In genomic region chr20:3472105-3472504, GRCh38 we compare ENCODE assay signal across 9 cellular contexts. TPM values are rescaled to one million over a fixed set of nuclear protein-coding genes. Genes with fewer than 3 reads are reported as not detected.
DNase-seq lines count a peak whose midpoint lies in the region; ATAC-seq, FAIRE-seq and TF ChIP-seq lines count a peak whose summit lies in the region.
"Had no signal": no experiment of that assay in that cellular context is flagged by ENCODE, and none has a peak within 500 bp of the region (broad histone marks: within the 10 kb centered on the region; RNA-seq: fewer than 3 reads in every experiment).

No MANE protein-coding gene starts in this region.

- ATAC-seq in DND-41 (ENCODE audit: insufficient read depth, low read depth) (no peak), HG02884 (IDR thresholded peaks at IDR 0.05; ENCODE audit: unreplicated experiment) (no peak)

- H3K9ac ChIP-seq in DND-41 (ENCODE audit: low read depth, low read length): peak overlapping the region; percentile 78
- H3K9ac ChIP-seq in parathyroid adenoma: no peak overlapping the region

- H3K4me2 ChIP-seq in DND-41 (ENCODE audit: insufficient read depth, low read length) (peak overlapping the region; percentile 95), PC-9 (peak overlapping the region; percentile 98), parathyroid adenoma (ENCODE audit: low read length) (peak overlapping the region; percentile 64)

- intact Hi-C loops in PC-9 (cut with micrococcal nuclease; ENCODE audit: unreplicated experiment): loop anchor here (10.0 kb wide), 1 partner anchor 247 kb away; no protein-coding TSS in a partner anchor

- no peaks in the 10 kb centered on the region for H3F3A ChIP-seq in PC-9 (ENCODE audit: insufficient read depth, low read depth)

- peaks cover 9% of the 10 kb centered on the region; the same call in 1 of the 2 replicates for H4K20me1 ChIP-seq in DND-41 (ENCODE audit: insufficient read depth, low read length)
- H4K20me1 ChIP-seq in PC-9 (ENCODE audit: insufficient read depth): no peaks in the 10 kb centered on the region; the same call in 1 of the 2 replicates

- POLR2A ChIA-PET in PC-9 (lab: Charles Lee; ENCODE audit: unreplicated experiment): interaction anchor here (0.6 to 0.7 kb wide), 2 partner anchors 43 to 64 kb away, joined by 5 to 10 read pairs; no protein-coding TSS in a partner anchor

- TF ChIP-seq CTCF in DND-41 (IDR thresholded peaks at IDR 0.05; ENCODE audit: borderline replicate concordance, extremely low read depth, low read length, poor library complexity, severe bottlenecking) (no peak), PC-9 (conservative IDR thresholded peaks at IDR 0.05) (no peak), epithelial cell of esophagus (IDR thresholded peaks at IDR 0.05; ENCODE audit: insufficient read depth, low read depth, low read length, missing control alignments) (no peak), parathyroid adenoma (IDR thresholded peaks at IDR 0.05) (no peak), D721Med (IDR thresholded peaks at IDR 0.05; ENCODE audit: insufficient read depth, missing control alignments) (no peak)

- H3K27me3 ChIP-seq in DND-41 (ENCODE audit: insufficient read depth, low read length, poor library complexity) (peaks cover 42% of the 10 kb centered on the region), PC-9 (ENCODE audit: insufficient read depth, low read depth) (no peaks in the 10 kb centered on the region), parathyroid adenoma (ENCODE audit: control insufficient read depth, insufficient read depth, low read length) (no peaks in the 10 kb centered on the region)

- H3K79me2 ChIP-seq in DND-41 (ENCODE audit: insufficient read depth, low read length) (no peaks in the 10 kb centered on the region), PC-9 (ENCODE audit: low read depth) (peaks cover 39% of the 10 kb centered on the region), parathyroid adenoma (peaks cover 39% of the 10 kb centered on the region)

- H3K4me1 ChIP-seq in DND-41 (ENCODE audit: insufficient read depth, low read length): peaks cover 28% of the 10 kb centered on the region
- H3K4me1 ChIP-seq in PC-9 (replicated peaks; ENCODE audit: insufficient read depth): peaks cover 22% of the 10 kb centered on the region
- peaks cover 12% of the 10 kb centered on the region for H3K4me1 ChIP-seq in parathyroid adenoma

- H3K27ac ChIP-seq in DND-41 (ENCODE audit: low read length) (no peak overlapping the region), PC-9 (no peak overlapping the region), parathyroid adenoma (no peak overlapping the region)

- H3K9me3 ChIP-seq in DND-41 (ENCODE audit: insufficient read depth, low read length, severe bottlenecking) (no peaks in the 10 kb centered on the region), PC-9 (ENCODE audit: insufficient read depth, low read depth) (no peaks in the 10 kb centered on the region), parathyroid adenoma (ENCODE audit: control insufficient read depth, low read length) (no peaks in the 10 kb centered on the region)

- FAIRE-seq in D721Med (lab: Jason Lieb, UNC): no peak

- no peaks in the 10 kb centered on the region; the same call in 1 of the 2 replicates for H3K36me3 ChIP-seq in DND-41 (ENCODE audit: insufficient read depth, low read length)
- H3K36me3 ChIP-seq in PC-9 (ENCODE audit: low read depth): no peaks in the 10 kb centered on the region
- H3K36me3 ChIP-seq in parathyroid adenoma (ENCODE audit: control insufficient read depth, insufficient read depth, low read length): no peaks in the 10 kb centered on the region

- H2AFZ ChIP-seq in DND-41 (ENCODE audit: low read depth, low read length) (0 out of 2 replicates have a peak overlapping the region, but pooled peaks have one; percentile 99), PC-9 (peak overlapping the region; percentile 98; the same call in 1 of the 2 replicates), parathyroid adenoma (no peak overlapping the region)

- no TSS peak for BruUV-seq in PC-9 (replicated peaks; lab: Mats Ljungman, UMichigan)

- peak overlapping the region in 1 of 2 experiments; percentile 79; a peak in 3 of 4 replicates for H3K4me3 ChIP-seq in DND-41 (ENCODE audit: low read depth in 1 of 2, low read length in 2 of 2)
- H3K4me3 ChIP-seq in PC-9: peak overlapping the region; percentile 80
- H3K4me3 ChIP-seq in epithelial cell of esophagus (ENCODE audit: low read length): peak overlapping the region; percentile 83
- H3K4me3 ChIP-seq in parathyroid adenoma (ENCODE audit: low read depth, low read length): peak overlapping the region; percentile 68

- CTCF ChIA-PET in PC-9 (lab: Charles Lee): no interaction called here

- no peak for DNase-seq in DND-41
- no peak for DNase-seq in PC-9
- DNase-seq in epithelial cell of esophagus (ENCODE audit: low read depth): peak; percentile 11
- no peak for DNase-seq in NCI-H69 (lab: John Stamatoyannopoulos, UW)
- DNase-seq in NCI-H2107 treated with DMSO at 0.1 percent for 48 hours (lab: John Stamatoyannopoulos, UW; ENCODE audit: unreplicated experiment): no peak
- DNase-seq in D721Med (ENCODE audit: insufficient read length, low spot score): no peak
- DNase-seq: SHP77 had no signal

- H3K9me2 ChIP-seq in PC-9 (ENCODE audit: insufficient read depth): no peaks in the 10 kb centered on the region

RNA-seq across cellular contexts. Expression of gene ATRN, which starts 1.3 kb away (rescaled TPM):
- 34.9 and 35.0 TPM in 2 replicates for total RNA-seq in PC-9 (2021)
